18 cellular contexts compared by ENCODE assay signal in genomic region chr15:88529021-88529630, GRCh38. TPM values are rescaled to one million over a fixed set of nuclear protein-coding genes. Genes with fewer than 3 reads are reported as not detected.
A peak's percentile ranks its signal among the peaks of the same experiment; 100 is the strongest.
DNase-seq lines count a peak whose midpoint lies in the region; TF ChIP-seq lines count a peak whose summit lies in the region.
"Had no signal": no experiment of that assay in that cellular context is flagged by ENCODE, and none has a peak within 500 bp of the region (broad histone marks: within the 10 kb centered on the region; RNA-seq: fewer than 3 reads in every experiment).

No MANE protein-coding gene starts in this region.

- TF ChIP-seq CTCF in NB4 (IDR thresholded peaks at IDR 0.05; ENCODE audit: low read depth, low read length), result no peak

- no peak overlapping the region for H3K4me3 ChIP-seq in NB4 (ENCODE audit: low read depth, low read length)
- H3K4me3 ChIP-seq: heart left ventricle had no signal

- DNase-seq in EL (peak; percentile 28), NB4 (ENCODE audit: low read depth) (peak; percentile 14), amniotic epithelial cell (ENCODE audit: low read depth) (peak; percentile 88), left kidney (ENCODE audit: low read depth, low spot score) (peak; percentile 3), cardiac septum (ENCODE audit: low spot score) (no peak), NCI-H748 (lab: John Stamatoyannopoulos, UW; ENCODE audit: unreplicated experiment) (no peak), NCI-H446 (lab: John Stamatoyannopoulos, UW) (no peak)
- DNase-seq: activated naive CD4-positive, alpha-beta T cell treated with anti-CD3 and anti-CD28 coated beads, Interleukin-2, amount 50 U/mL, for 16 hours; activated T-cell treated with anti-CD3 and anti-CD28 coated beads, Interleukin-2, amount 50 U/mL, for 48 hours; BE2C; Calu3; heart left ventricle; natural killer cell; NCI-H1417 treated with DMSO at 0.1 percent for 48 hours; NCI-H526; small intestine; stimulated activated CD4-positive, alpha-beta T cell treated with anti-CD3 and anti-CD28 coated beads, Interleukin-4, amount 100 ng/mL, for 4 hours; T-helper 17 cell had no signal

- intact Hi-C loops in cardiac septum (cut with DNase I), result no loop called here

- no peak for TF ChIP-seq POLR2A in NB4 (IDR thresholded peaks at IDR 0.05; ENCODE audit: extremely low read depth, insufficient read length)

RNA-seq across cellular contexts. Expression of gene DET1, which starts 17.4 kb away (rescaled TPM):
- total RNA-seq in cardiac septum, result 6.2 TPM

Comparison
In these comparisons a context has a peak if more than half of its experiments do, and no peak if none do; other contexts are left out.
1. DNase-seq: peak in EL (single experiment), NB4 (single experiment), amniotic epithelial cell (single experiment) and left kidney (single experiment); none in cardiac septum (single experiment), NCI-H748 (single experiment) and NCI-H446 (0 of 2).